ENCODE assay signal across 11 cellular contexts in genomic region chr1:192485692-192486436, GRCh38.
A peak's percentile ranks its signal among the peaks of the same experiment; 100 is the strongest.
DNase-seq lines count a peak whose midpoint lies in the region; ATAC-seq, FAIRE-seq and TF ChIP-seq lines count a peak whose summit lies in the region.
"Had no signal": no experiment of that assay in that cellular context is flagged by ENCODE, and none has a peak within 500 bp of the region (broad histone marks: within the 10 kb centered on the region; RNA-seq: fewer than 3 reads in every experiment).

No MANE protein-coding gene starts in this region.

- intact Hi-C loops in mucosa of descending colon (cut with DNase I, micrococcal nuclease) (loop anchor here in 1 of 2 donors (10.0 kb wide), 1 partner anchor 99 kb away; no protein-coding TSS in a partner anchor), natural killer cell (cut with micrococcal nuclease) (no loop called here)

- no peaks in the 10 kb centered on the region for H3K27me3 ChIP-seq in ACC112 (ENCODE audit: insufficient read depth, low read length)
- H3K27me3 ChIP-seq in MG63 = no peaks in the 10 kb centered on the region

- H3K4me3 ChIP-seq in ACC112 (ENCODE audit: low read depth, low read length) (peak overlapping the region; percentile 0; the same call in 1 of the 2 replicates), MG63 (no peak overlapping the region), mucosa of descending colon (no peak overlapping the region)

- H3K36me3 ChIP-seq in ACC112 (ENCODE audit: insufficient read depth, low read length) (no peaks in the 10 kb centered on the region), MG63 (no peaks in the 10 kb centered on the region), mucosa of descending colon (ENCODE audit: low read depth) (no peaks in the 10 kb centered on the region)

- H3K79me2 ChIP-seq in ACC112 (ENCODE audit: control insufficient read depth, insufficient read depth, low read length, unreplicated experiment) = no peaks in the 10 kb centered on the region

- H3K4me1 ChIP-seq in ACC112 (ENCODE audit: control insufficient read depth, insufficient read depth, low read length, unreplicated experiment) (peaks cover 32% of the 10 kb centered on the region), mucosa of descending colon (ENCODE audit: low read depth) (no peaks in the 10 kb centered on the region)

- H3K27ac Mint-ChIP-seq in natural killer cell = no peak overlapping the region
- H3K27ac Mint-ChIP-seq: CD8-positive, alpha-beta T cell; effector memory CD8-positive, alpha-beta T cell had no signal

- no peak overlapping the region for H2AFZ ChIP-seq in ACC112 (ENCODE audit: low read length, unreplicated experiment)

- DNase-seq in MG63 = peak; percentile 69
- peak; percentile 51 for DNase-seq in epidermal melanocyte (ENCODE audit: insufficient read length, low spot score)
- peak in 1 of 3 donors; percentile 48 for DNase-seq in mucosa of descending colon
- DNase-seq in natural killer cell = no peak
- DNase-seq in LoVo (ENCODE audit: low spot score) = no peak
- no peak for DNase-seq in frontal cortex (ENCODE audit: low spot score in 2 of 2)
- DNase-seq: activated CD4-positive, alpha-beta T cell treated with anti-CD3 and anti-CD28 coated beads, Interleukin-2, amount 50 U/mL, for 1 hour; CD8-positive, alpha-beta T cell; effector memory CD8-positive, alpha-beta T cell had no signal

- H3K4me1 Mint-ChIP-seq in natural killer cell = no peaks in the 10 kb centered on the region

- H3K36me3 Mint-ChIP-seq in natural killer cell = no peaks in the 10 kb centered on the region
- H3K36me3 Mint-ChIP-seq: CD8-positive, alpha-beta T cell had no signal

- FAIRE-seq in frontal cortex (lab: Jason Lieb, UNC) = no peak

- no peak for TF ChIP-seq CTCF in mucosa of descending colon (IDR thresholded peaks at IDR 0.05)
- no peak for TF ChIP-seq CTCF in natural killer cell (IDR thresholded peaks at IDR 0.05)

- H3K27me3 Mint-ChIP-seq in natural killer cell (ENCODE audit: low read depth in 2 of 2) = no peaks in the 10 kb centered on the region
- H3K27me3 Mint-ChIP-seq: effector memory CD8-positive, alpha-beta T cell had no signal

- H3K9me3 Mint-ChIP-seq in natural killer cell = no peaks in the 10 kb centered on the region
- H3K9me3 Mint-ChIP-seq: effector memory CD8-positive, alpha-beta T cell had no signal

- no peak overlapping the region for H3K4me3 Mint-ChIP-seq in natural killer cell
- H3K4me3 Mint-ChIP-seq: CD8-positive, alpha-beta T cell; effector memory CD8-positive, alpha-beta T cell had no signal

- H3K27ac ChIP-seq in ACC112 (ENCODE audit: low read depth, low read length) = peak overlapping the region; percentile 85

- H3K9me3 ChIP-seq in MG63 (peaks cover 6% of the 10 kb centered on the region; the same call in 1 of the 2 replicates), mucosa of descending colon (no peaks in the 10 kb centered on the region)

- peak; percentile 40 for ATAC-seq in mucosa of descending colon
- no peak for ATAC-seq in HG03135 (IDR thresholded peaks at IDR 0.05; ENCODE audit: unreplicated experiment)
- ATAC-seq in natural killer cell = no peak
- ATAC-seq: CD8-positive, alpha-beta T cell; effector memory CD8-positive, alpha-beta T cell had no signal

Comparison
In these comparisons a context has a peak if more than half of its experiments do, and no peak if none do; other contexts are left out.
1. DNase-seq: peak in MG63 (single experiment) and epidermal melanocyte (single experiment); none in natural killer cell (single experiment), LoVo (single experiment) and frontal cortex (0 of 2).